8 cellular contexts compared by ENCODE assay signal in genomic region chrX:155880586-155881157, GRCh38. TPM values are rescaled to one million over a fixed set of nuclear protein-coding genes. Genes with fewer than 3 reads are reported as not detected.
DNase-seq lines count a peak whose midpoint lies in the region; ATAC-seq, FAIRE-seq and TF ChIP-seq lines count a peak whose summit lies in the region.

No MANE protein-coding gene starts in this region.

- H3K23ac ChIP-seq in H1 (ENCODE audit: insufficient read length), result no peak overlapping the region

- no peak for TF ChIP-seq CTCF in OCI-LY1 (IDR thresholded peaks at IDR 0.05; ENCODE audit: low read length)
- no peak for TF ChIP-seq CTCF in H1 (IDR thresholded peaks at IDR 0.05; ENCODE audit: control extremely low read depth in 1 of 3, insufficient read depth in 1 of 3, low read depth in 1 of 3, low read length in 3 of 3)
- no peak for TF ChIP-seq CTCF in nephron progenitor cell (IDR thresholded peaks at IDR 0.05)

- H3K4me1 ChIP-seq in OCI-LY1 (ENCODE audit: insufficient read depth, low read length, severe bottlenecking) (peaks cover 16% of the 10 kb centered on the region), H1 (replicated peaks in 1 of 4; ENCODE audit: control insufficient read depth in 3 of 4, insufficient read depth in 4 of 4, low read length in 3 of 4) (no peaks in the 10 kb centered on the region)

- H3K4me3 Mint-ChIP-seq in activated CD4-positive, alpha-beta T cell treated with anti-CD3 and anti-CD28 coated beads, Interleukin-2, amount 10 ng/mL, durations not matched to agents 7 days and 5 days, result peak overlapping the region; percentile 89
- peak overlapping the region; percentile 90 for H3K4me3 Mint-ChIP-seq in nephron progenitor cell

- H2BK5ac ChIP-seq in H1 (ENCODE audit: low read depth, low read length), result no peak overlapping the region

- no peak overlapping the region for H3K18ac ChIP-seq in H1 (ENCODE audit: extremely low read depth, low read length)

- H3K4me2 ChIP-seq in OCI-LY1 (ENCODE audit: low read length), result peak overlapping the region; percentile 86
- H3K4me2 ChIP-seq in H1 (ENCODE audit: insufficient read depth in 1 of 2, low read depth in 2 of 2, low read length in 2 of 2), result peak overlapping the region; percentile 67 to 93

- POLR2A ChIA-PET in activated CD4-positive, alpha-beta T cell treated with anti-CD3 and anti-CD28 coated beads, Interleukin-2, amount 10 ng/mL, durations not matched to agents 7 days and 5 days (lab: Charles Lee), result no interaction called here
- POLR2A ChIA-PET in H1 (lab: Charles Lee; ENCODE audit: partially characterized antibody), result no interaction called here

- no peaks in the 10 kb centered on the region for H3F3A ChIP-seq in OCI-LY1 (ENCODE audit: insufficient read depth, low read length)

- H3K14ac ChIP-seq in H1 (ENCODE audit: insufficient read length), result no peak overlapping the region

- H3K56ac ChIP-seq in H1 (replicated peaks; ENCODE audit: insufficient read length, low read depth, low read length), result no peak overlapping the region

- H3K9me3 ChIP-seq in OCI-LY1 (ENCODE audit: low read length) (no peaks in the 10 kb centered on the region), H1 (ENCODE audit: insufficient read depth in 2 of 2, low read depth in 1 of 2, low read length in 1 of 2) (peaks cover 8 to 33% of the 10 kb centered on the region in 2 experiments)

- H3K4me3 ChIP-seq in OCI-LY1 (ENCODE audit: low read depth, low read length, poor library complexity, severe bottlenecking), result peak overlapping the region; percentile 85
- peak overlapping the region; percentile 53 to 91 (median 80); a peak in 7 of 8 replicates for H3K4me3 ChIP-seq in H1 (ENCODE audit: extremely low read depth in 1 of 4, insufficient read depth in 2 of 4, low read depth in 3 of 4, low read length in 4 of 4)

- peaks cover 2% of the 10 kb centered on the region for H3K9me3 Mint-ChIP-seq in activated CD4-positive, alpha-beta T cell treated with anti-CD3 and anti-CD28 coated beads, Interleukin-2, amount 10 ng/mL, durations not matched to agents 7 days and 5 days
- peaks cover 48% of the 10 kb centered on the region for H3K9me3 Mint-ChIP-seq in nephron progenitor cell

- no peak for DNase-seq in activated CD4-positive, alpha-beta T cell treated with anti-CD3 and anti-CD28 coated beads, Interleukin-2, amount 10 ng/mL, durations not matched to agents 7 days and 5 days
- no peak for DNase-seq in activated CD4-positive, alpha-beta T cell treated with anti-CD3 and anti-CD28 coated beads, Interleukin-2, amount 50 U/mL, for 4 hours
- DNase-seq in H1 (ENCODE audit: low read depth in 1 of 2, low spot score in 2 of 2) (no peak), nephron progenitor cell (no peak), NCI-H2081 treated with DMSO at 0.1 percent for 48 hours (lab: John Stamatoyannopoulos, UW) (no peak), NCI-H2107 (lab: John Stamatoyannopoulos, UW) (no peak)

- H2BK20ac ChIP-seq in H1 (ENCODE audit: low read length), result no peak overlapping the region

- no peak overlapping the region for H2AK5ac ChIP-seq in H1 (ENCODE audit: low read depth, low read length)

- no peak overlapping the region for H2BK12ac ChIP-seq in H1 (ENCODE audit: low read depth, low read length)

- H2BK15ac ChIP-seq in H1 (ENCODE audit: low read length), result no peak overlapping the region

- H4K5ac ChIP-seq in H1 (ENCODE audit: insufficient read length, low read depth, low read length), result no peak overlapping the region

- peaks cover 4% of the 10 kb centered on the region for H3K36me3 Mint-ChIP-seq in activated CD4-positive, alpha-beta T cell treated with anti-CD3 and anti-CD28 coated beads, Interleukin-2, amount 10 ng/mL, durations not matched to agents 7 days and 5 days (ENCODE audit: low read depth)
- H3K36me3 Mint-ChIP-seq in nephron progenitor cell (ENCODE audit: low read depth), result no peaks in the 10 kb centered on the region

- FAIRE-seq in H1 (lab: Jason Lieb, UNC), result no peak

- H3K9me2 ChIP-seq in OCI-LY1 (ENCODE audit: low read depth, low read length), result no peaks in the 10 kb centered on the region

- H3K27me3 ChIP-seq in OCI-LY1 (ENCODE audit: insufficient read depth, low read length) (no peaks in the 10 kb centered on the region), H1 (replicated peaks in 1 of 4; ENCODE audit: control insufficient read depth in 3 of 4, extremely low read depth in 1 of 4, insufficient read depth in 3 of 4, low read length in 3 of 4) (no peaks in the 10 kb centered on the region)

- TF ChIP-seq POLR2A in H1 (IDR thresholded peaks at IDR 0.05; ENCODE audit: control extremely low read depth in 1 of 2, low read depth in 2 of 2, low read length in 2 of 2), result no peak

- H3K27me3 Mint-ChIP-seq in activated CD4-positive, alpha-beta T cell treated with anti-CD3 and anti-CD28 coated beads, Interleukin-2, amount 10 ng/mL, durations not matched to agents 7 days and 5 days, result no peaks in the 10 kb centered on the region
- H3K27me3 Mint-ChIP-seq in nephron progenitor cell (ENCODE audit: low read depth, poor library complexity), result peaks cover 19% of the 10 kb centered on the region

- TF ChIP-seq EP300 in H1 (IDR thresholded peaks at IDR 0.05; ENCODE audit: borderline replicate concordance in 1 of 2, low read depth in 2 of 2, low read length in 2 of 2), result no peak

- H4K20me1 ChIP-seq in OCI-LY1 (ENCODE audit: insufficient read depth, low read length), result no peaks in the 10 kb centered on the region
- peaks cover 0 to 2% of the 10 kb centered on the region in 2 experiments for H4K20me1 ChIP-seq in H1 (replicated peaks in 1 of 2; ENCODE audit: control insufficient read depth in 1 of 2, insufficient read depth in 2 of 2, low read length in 2 of 2)

- peaks cover 3% of the 10 kb centered on the region; the same call in 1 of the 2 replicates for H3K23me2 ChIP-seq in H1 (ENCODE audit: low read depth, low read length)

- 41% methylated on average over 13 of the region's 13 CpGs; no CpG with 5 or more reads in 1 of the 2 experiments for WGBS in H1 (ENCODE audit: extremely low coverage in 1 of 2, insufficient coverage in 1 of 2, insufficient read length in 1 of 2, insufficient replicate concordance in 2 of 2, low coverage in 1 of 2, low lambda C conversion rate in 2 of 2, missing lambda C conversion rate in 1 of 2), 2 experiments

- H3K27ac ChIP-seq in OCI-LY1 (ENCODE audit: low read depth, low read length, poor library complexity, severe bottlenecking) (no peak overlapping the region), H1 (ENCODE audit: low read depth, low read length) (no peak overlapping the region)

- CTCF ChIA-PET in activated CD4-positive, alpha-beta T cell treated with anti-CD3 and anti-CD28 coated beads, Interleukin-2, amount 10 ng/mL, durations not matched to agents 7 days and 5 days (lab: Charles Lee), result no interaction called here
- CTCF ChIA-PET in H1 (lab: Charles Lee; ENCODE audit: partially characterized antibody), result no interaction called here

- no peak overlapping the region for H4K91ac ChIP-seq in H1 (replicated peaks; ENCODE audit: insufficient read length, low read length)

- no peak for ATAC-seq in GM21423 (IDR thresholded peaks at IDR 0.05; ENCODE audit: unreplicated experiment)

- no peak overlapping the region for H2BK120ac ChIP-seq in H1 (replicated peaks; ENCODE audit: low read depth, low read length)

- peaks cover 12% of the 10 kb centered on the region for H3K79me2 ChIP-seq in OCI-LY1 (ENCODE audit: insufficient read depth, low read length)
- H3K79me2 ChIP-seq in H1 (ENCODE audit: control insufficient read depth in 1 of 2, insufficient read depth in 2 of 2, low read length in 2 of 2), result peaks cover 0 to 13% of the 10 kb centered on the region in 2 experiments; a peak in 2 of 4 replicates

- H3K4me1 Mint-ChIP-seq in activated CD4-positive, alpha-beta T cell treated with anti-CD3 and anti-CD28 coated beads, Interleukin-2, amount 10 ng/mL, durations not matched to agents 7 days and 5 days, result peaks cover 19% of the 10 kb centered on the region
- H3K4me1 Mint-ChIP-seq in nephron progenitor cell, result peaks cover 14% of the 10 kb centered on the region

- peak overlapping the region; percentile 44 for H3K9ac ChIP-seq in OCI-LY1 (ENCODE audit: low read length)
- no peak overlapping the region for H3K9ac ChIP-seq in H1 (replicated peaks in 1 of 4; ENCODE audit: extremely low read depth in 1 of 4, low read depth in 3 of 4, low read length in 3 of 4)

- no peak for TF ChIP-seq RAD21 in H1 (IDR thresholded peaks at IDR 0.05 in 1 of 2, conservative IDR thresholded peaks at IDR 0.05 in 1 of 2; ENCODE audit: low read depth in 2 of 2, low read length in 2 of 2)

- peak overlapping the region; percentile 95 for H3K27ac Mint-ChIP-seq in activated CD4-positive, alpha-beta T cell treated with anti-CD3 and anti-CD28 coated beads, Interleukin-2, amount 10 ng/mL, durations not matched to agents 7 days and 5 days
- no peak overlapping the region for H3K27ac Mint-ChIP-seq in nephron progenitor cell

- H2AFZ ChIP-seq in OCI-LY1 (ENCODE audit: low read length) (peak overlapping the region; percentile 82; the same call in 1 of the 2 replicates), H1 (ENCODE audit: low read length) (peak overlapping the region; percentile 91; the same call in 1 of the 2 replicates)

- 0 out of 2 replicates have a peak, but pooled peaks cover 2% of the 10 kb centered on the region for H3K79me1 ChIP-seq in H1 (ENCODE audit: low read depth, low read length)

- H3K4ac ChIP-seq in H1 (replicated peaks; ENCODE audit: insufficient read length, low read depth, low read length), result no peak overlapping the region

- H3K36me3 ChIP-seq in OCI-LY1 (ENCODE audit: insufficient read depth, low read length) (no peaks in the 10 kb centered on the region), H1 (ENCODE audit: control insufficient read depth in 2 of 4, insufficient read depth in 4 of 4, low read length in 3 of 4) (no peaks in the 10 kb centered on the region; a peak in 1 of 8 replicates)

- H4K8ac ChIP-seq in H1 (ENCODE audit: extremely low read depth, insufficient read depth, low read length), result no peak overlapping the region

TF ChIP-seq in H1, 55 proteins besides CTCF, POLR2A, EP300 and RAD21 (continues in another document):
- TF ChIP-seq PHF8 (conservative IDR thresholded peaks at IDR 0.05; ENCODE audit: low read depth, low read length), result no peak
- no peak for TF ChIP-seq CREB1 (IDR thresholded peaks at IDR 0.05)
- TF ChIP-seq KDM5A (IDR thresholded peaks at IDR 0.05; ENCODE audit: low read length), result no peak
- TF ChIP-seq EGR1 (IDR thresholded peaks at IDR 0.05; ENCODE audit: borderline replicate concordance, low read depth, low read length), result no peak
- TF ChIP-seq CEBPB (IDR thresholded peaks at IDR 0.05; ENCODE audit: low read depth, low read length), result no peak

RNA-seq across cellular contexts. Expression of gene VAMP7, which starts 0.5 kb away (rescaled TPM):
- total RNA-seq in activated CD4-positive, alpha-beta T cell treated with anti-CD3 and anti-CD28 coated beads, Interleukin-2, amount 10 ng/mL, durations not matched to agents 7 days and 5 days, result 10 to 100 TPM; 31.5 to 35.9 TPM
- 20.4 and 22.1 TPM in 2 replicates for total RNA-seq in H1 (2021; fragmentation: NEBNext Ultra II Directional; extraction: Animal tissue kit (Norgen Biotek cat#: 25700))
- 8.4 and 14.2 TPM in 2 replicates for polyA plus RNA-seq in H1 (2011; rRNA removed)
- polyA plus RNA-seq in H1 (2011; cell fraction: cytosol; rRNA removed), result 14.3 TPM
- polyA plus RNA-seq in H1 (2011; cell fraction: nucleus; rRNA removed), result 4.1 TPM
- 13.9 to 20.5 TPM (median 15.8 TPM) in 4 replicates for polyA plus RNA-seq in H1 (2012, experiment 1 of 2)
- 1.8 TPM for polyA plus RNA-seq in H1 (2012, experiment 2 of 2)
- polyA plus RNA-seq in H1 (2013, experiment 1 of 2), result 13.0 TPM
- 15.5 TPM for polyA plus RNA-seq in H1 (2013, experiment 2 of 2)
- polyA minus RNA-seq in H1 (2011; rRNA and poly(A)+ RNA removed), result 10.2 and 18.0 TPM in 2 replicates
- polyA minus RNA-seq in H1 (2011; cell fraction: cytosol; rRNA and poly(A)+ RNA removed), result 6.7 TPM
- 9.3 TPM for polyA minus RNA-seq in H1 (2011; cell fraction: nucleus; rRNA and poly(A)+ RNA removed)
